13 cellular contexts compared by ENCODE assay signal in genomic region chr10:28790146-28790545, GRCh38.
"Had no signal": no experiment of that assay in that cellular context is flagged by ENCODE, and none has a peak within 500 bp of the region (broad histone marks: within the 10 kb centered on the region; RNA-seq: fewer than 3 reads in every experiment).

No MANE protein-coding gene starts in this region.

- H3K27me3 ChIP-seq: transverse colon had no signal

- DNase-seq: activated CD4-positive, alpha-beta T cell treated with anti-CD3 and anti-CD28 coated beads, Interleukin-2, amount 10 ng/mL, durations not matched to agents 24 days and 14 days; activated CD8-positive, alpha-beta memory T cell treated with anti-CD3 and anti-CD28 coated beads for 24 hours; activated naive CD4-positive, alpha-beta T cell treated with Interleukin-2 at 50 U/mL for 16 hours; central memory CD4-positive, alpha-beta T cell; dermis blood vessel endothelial cell; left colon; mucosa of descending colon; naive thymus-derived CD8-positive, alpha-beta T cell; spleen; stimulated activated CD4-positive, alpha-beta T cell treated with anti-CD3 and anti-CD28 coated beads, Interleukin-1b, Interleukin-23, amount 100 ng/mL, for 48 hours; T-helper 17 cell; transverse colon had no signal

- H3K4me3 ChIP-seq: mucosa of descending colon, prostate gland, spleen, transverse colon had no signal

- H3K4me1 ChIP-seq: prostate gland, spleen had no signal

- H3K36me3 ChIP-seq: prostate gland, spleen, transverse colon had no signal

- H3K9me3 ChIP-seq: mucosa of descending colon, prostate gland, spleen, transverse colon had no signal

- H3K27ac ChIP-seq: prostate gland, spleen, transverse colon had no signal
